ENCODE assay signal across 3 cellular contexts in genomic region chr17:48106802-48107136, GRCh38.
TF ChIP-seq lines count a peak whose summit lies in the region.

No MANE protein-coding gene starts in this region.

TF ChIP-seq in H1, 55 proteins besides CTCF, POLR2A, EP300 and RAD21:
- TF ChIP-seq MAX (IDR thresholded peaks at IDR 0.05) (no peak), ATF2 (IDR thresholded peaks at IDR 0.05; ENCODE audit: low read length) (no peak), RXRA (IDR thresholded peaks at IDR 0.05; ENCODE audit: insufficient read depth, low read depth, low read length) (no peak), CHD2 (IDR thresholded peaks at IDR 0.05; ENCODE audit: low read length) (no peak), POLR2AphosphoS5 (IDR thresholded peaks at IDR 0.05; ENCODE audit: low read depth, low read length) (no peak), MAFK (IDR thresholded peaks at IDR 0.05; ENCODE audit: low read depth, low read length) (no peak), TBP (IDR thresholded peaks at IDR 0.05; ENCODE audit: low read depth, low read length) (no peak), BCL11A (IDR thresholded peaks at IDR 0.05; ENCODE audit: low read depth in 2 of 2, low read length in 2 of 2) (no peak), YY1 (IDR thresholded peaks at IDR 0.05; ENCODE audit: low read depth, low read length) (no peak), SIX5 (IDR thresholded peaks at IDR 0.05; ENCODE audit: low read depth, low read length) (no peak), RFX5 (IDR thresholded peaks at IDR 0.05; ENCODE audit: borderline replicate concordance, low read depth, low read length) (no peak), HDAC2 (IDR thresholded peaks at IDR 0.05; ENCODE audit: borderline replicate concordance in 1 of 2, low read depth in 2 of 2, low read length in 2 of 2) (no peak), SUZ12 (IDR thresholded peaks at IDR 0.05; ENCODE audit: low read length) (no peak), SIRT6 (IDR thresholded peaks at IDR 0.05; ENCODE audit: low read length) (no peak), CHD1 (IDR thresholded peaks at IDR 0.05; ENCODE audit: low read depth, low read length) (no peak), TAF1 (IDR thresholded peaks at IDR 0.05; ENCODE audit: low read depth, low read length) (no peak), POU5F1 (IDR thresholded peaks at IDR 0.05; ENCODE audit: low read depth, low read length) (no peak)

TF ChIP-seq in HEK293T, 16 proteins besides CTCF, POLR2A, EP300 and RAD21:
- TF ChIP-seq FOXA1 (IDR thresholded peaks at IDR 0.05) = no peak
- no peak for TF ChIP-seq TARDBP (IDR thresholded peaks at IDR 0.05)
- no peak for TF ChIP-seq ARNT (IDR thresholded peaks at IDR 0.05)
- no peak for TF ChIP-seq CTBP1 (IDR thresholded peaks at IDR 0.05; ENCODE audit: borderline replicate concordance)
- TF ChIP-seq FOXM1 (IDR thresholded peaks at IDR 0.05; ENCODE audit: borderline replicate concordance) = no peak
- TF ChIP-seq SP1 (IDR thresholded peaks at IDR 0.05) = no peak
- no peak for TF ChIP-seq NFRKB (IDR thresholded peaks at IDR 0.05)
- TF ChIP-seq PKNOX1 (IDR thresholded peaks at IDR 0.05) = no peak
- TF ChIP-seq ELF4 (IDR thresholded peaks at IDR 0.05) = no peak
- no peak for TF ChIP-seq L3MBTL2 (conservative IDR thresholded peaks at IDR 0.05)
- TF ChIP-seq BHLHE40 (IDR thresholded peaks at IDR 0.05; ENCODE audit: borderline replicate concordance) = no peak
- TF ChIP-seq HDGF (IDR thresholded peaks at IDR 0.05; ENCODE audit: borderline replicate concordance) = no peak
- TF ChIP-seq LEF1 (IDR thresholded peaks at IDR 0.05; ENCODE audit: borderline replicate concordance) = no peak
- TF ChIP-seq FOXK2 (IDR thresholded peaks at IDR 0.05) = no peak
- TF ChIP-seq ZNF384 (IDR thresholded peaks at IDR 0.05) = no peak
- TF ChIP-seq SUZ12 (IDR thresholded peaks at IDR 0.05) = no peak

TF ChIP-seq in GM12891, 5 proteins besides CTCF, POLR2A, EP300 and RAD21:
- TF ChIP-seq TAF1 (IDR thresholded peaks at IDR 0.05; ENCODE audit: low read depth, low read length) (no peak), SPI1 (IDR thresholded peaks at IDR 0.05; ENCODE audit: low read depth, low read length) (no peak), POU2F2 (IDR thresholded peaks at IDR 0.05; ENCODE audit: low read depth, low read length) (no peak), PAX5 (IDR thresholded peaks at IDR 0.05; ENCODE audit: insufficient read depth, low read length, severe bottlenecking) (no peak), POLR2AphosphoS5 (IDR thresholded peaks at IDR 0.05; ENCODE audit: low read depth, low read length) (no peak)
